Comparison of ENCODE assay signal across 1 cellular context in the genomic region with DNA sequence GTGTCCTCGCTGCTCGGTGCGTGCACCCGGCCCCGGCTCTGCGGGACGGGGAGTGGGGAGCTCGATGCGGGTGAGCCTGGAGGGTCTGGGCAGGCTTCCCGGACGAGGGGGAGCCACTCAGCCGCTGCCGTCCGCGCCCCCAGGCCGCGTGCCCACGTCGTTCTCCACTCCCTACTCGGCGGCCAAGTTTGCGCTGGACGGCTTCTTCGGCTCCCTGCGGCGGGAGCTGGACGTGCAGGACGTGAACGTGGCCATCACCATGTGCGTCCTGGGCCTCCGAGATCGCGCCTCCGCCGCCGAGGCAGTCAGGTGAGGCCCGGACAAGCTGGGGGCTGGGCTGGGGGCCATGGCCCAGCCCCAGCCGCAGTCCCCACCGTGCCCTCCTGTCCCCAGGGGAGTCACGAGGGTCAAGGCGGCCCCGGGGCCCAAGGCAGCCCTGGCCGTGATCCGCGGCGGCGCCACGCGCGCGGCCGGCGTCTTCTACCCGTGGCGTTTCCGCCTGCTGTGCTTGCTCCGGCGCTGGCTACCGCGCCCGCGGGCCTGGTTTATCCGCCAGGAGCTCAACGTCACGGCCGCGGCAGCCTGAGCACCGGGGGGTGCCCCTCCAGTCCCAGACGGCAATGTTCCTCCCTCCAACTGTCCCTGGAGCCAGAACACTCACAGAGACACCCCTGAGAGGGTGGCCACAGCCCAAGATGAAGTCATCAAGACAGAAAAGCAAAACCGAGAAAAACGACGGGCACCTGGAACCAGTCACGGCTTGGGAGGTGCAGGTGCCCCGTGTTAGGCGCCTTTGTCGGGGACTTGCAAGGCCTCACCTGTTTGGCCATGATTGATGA.
TF ChIP-seq lines count a peak whose summit lies in the region.

No MANE protein-coding gene starts in this region.

TF ChIP-seq in K562, 482 proteins besides CTCF, POLR2A, EP300 and RAD21 (continues in another document):
- TF ChIP-seq ZNF12 (CRISPR knock-in tag; IDR thresholded peaks at IDR 0.05) (no peak), NCOA1 (IDR thresholded peaks at IDR 0.05; ENCODE audit: low read depth) (no peak), U2AF1 (optimal IDR thresholded peaks at IDR 0.05; ENCODE audit: low read depth, low read length) (peak; percentile 86), FOXK2 (conservative IDR thresholded peaks at IDR 0.05 in 1 of 2, IDR thresholded peaks at IDR 0.05 in 1 of 2; ENCODE audit: low read depth in 2 of 2) (no peak), FOXM1 (IDR thresholded peaks at IDR 0.05; ENCODE audit: low read depth) (no peak), FOXM1 (CRISPR knock-in tag; IDR thresholded peaks at IDR 0.05; ENCODE audit: low read depth) (0 out of 2 replicates have a peak, but pooled peaks have one; percentile 39), POLR2G (IDR thresholded peaks at IDR 0.05; ENCODE audit: low read depth, low read length) (peak; percentile 62; the same call in 1 of the 2 replicates), ATF1 (CRISPR knock-in tag; IDR thresholded peaks at IDR 0.05) (no peak), ATF1 (tag; IDR thresholded peaks at IDR 0.05) (peak; percentile 81), MEF2A (IDR thresholded peaks at IDR 0.05; ENCODE audit: control insufficient read depth, low read depth, low read length) (no peak), BCOR (IDR thresholded peaks at IDR 0.05) (0 out of 2 replicates have a peak, but pooled peaks have one; percentile 58), KDM1A (IDR thresholded peaks at IDR 0.05) (0 out of 4 replicates have a peak, but pooled peaks of 1 of the 2 experiments have one; percentile 26), RBM25 (IDR thresholded peaks at IDR 0.05; ENCODE audit: low read depth, low read length, severe bottlenecking) (peak; percentile 94), HNRNPL (IDR thresholded peaks at IDR 0.05; ENCODE audit: low read depth, low read length) (peak; percentile 34; the same call in 1 of the 2 replicates), NFIC (IDR thresholded peaks at IDR 0.05) (peak; percentile 64), ZNF282 (CRISPR knock-in tag; IDR thresholded peaks at IDR 0.05) (peak; percentile 63; the same call in 1 of the 2 replicates), ZNF232 (CRISPR knock-in tag; IDR thresholded peaks at IDR 0.05) (no peak), FOXA1 (IDR thresholded peaks at IDR 0.05; ENCODE audit: borderline replicate concordance) (no peak), ATF7 (IDR thresholded peaks at IDR 0.05) (0 out of 2 replicates have a peak, but pooled peaks have one; percentile 2), NFIX (CRISPR knock-in tag; IDR thresholded peaks at IDR 0.05; ENCODE audit: low read depth) (no peak), ZNF436 (CRISPR knock-in tag; IDR thresholded peaks at IDR 0.05) (0 out of 2 replicates have a peak, but pooled peaks have one; percentile 30), PCBP1 (IDR thresholded peaks at IDR 0.05; ENCODE audit: low read depth, low read length, poor library complexity, severe bottlenecking) (peak; percentile 78), NBN (IDR thresholded peaks at IDR 0.05; ENCODE audit: low read depth) (0 out of 2 replicates have a peak, but pooled peaks have one; percentile 4), NR3C1 (CRISPR knock-in tag; IDR thresholded peaks at IDR 0.05) (peak; percentile 61; the same call in 1 of the 2 replicates), TEAD1 (CRISPR knock-in tag; IDR thresholded peaks at IDR 0.05) (0 out of 4 replicates have a peak, but pooled peaks of 1 of the 2 experiments have one; percentile 4)
- TF ChIP-seq, protein P1, sequence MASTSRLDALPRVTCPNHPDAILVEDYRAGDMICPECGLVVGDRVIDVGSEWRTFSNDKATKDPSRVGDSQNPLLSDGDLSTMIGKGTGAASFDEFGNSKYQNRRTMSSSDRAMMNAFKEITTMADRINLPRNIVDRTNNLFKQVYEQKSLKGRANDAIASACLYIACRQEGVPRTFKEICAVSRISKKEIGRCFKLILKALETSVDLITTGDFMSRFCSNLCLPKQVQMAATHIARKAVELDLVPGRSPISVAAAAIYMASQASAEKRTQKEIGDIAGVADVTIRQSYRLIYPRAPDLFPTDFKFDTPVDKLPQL (IDR thresholded peaks at IDR 0.05; ENCODE audit: extremely low read depth, insufficient read length) = no peak
- TF ChIP-seq, protein P2, sequence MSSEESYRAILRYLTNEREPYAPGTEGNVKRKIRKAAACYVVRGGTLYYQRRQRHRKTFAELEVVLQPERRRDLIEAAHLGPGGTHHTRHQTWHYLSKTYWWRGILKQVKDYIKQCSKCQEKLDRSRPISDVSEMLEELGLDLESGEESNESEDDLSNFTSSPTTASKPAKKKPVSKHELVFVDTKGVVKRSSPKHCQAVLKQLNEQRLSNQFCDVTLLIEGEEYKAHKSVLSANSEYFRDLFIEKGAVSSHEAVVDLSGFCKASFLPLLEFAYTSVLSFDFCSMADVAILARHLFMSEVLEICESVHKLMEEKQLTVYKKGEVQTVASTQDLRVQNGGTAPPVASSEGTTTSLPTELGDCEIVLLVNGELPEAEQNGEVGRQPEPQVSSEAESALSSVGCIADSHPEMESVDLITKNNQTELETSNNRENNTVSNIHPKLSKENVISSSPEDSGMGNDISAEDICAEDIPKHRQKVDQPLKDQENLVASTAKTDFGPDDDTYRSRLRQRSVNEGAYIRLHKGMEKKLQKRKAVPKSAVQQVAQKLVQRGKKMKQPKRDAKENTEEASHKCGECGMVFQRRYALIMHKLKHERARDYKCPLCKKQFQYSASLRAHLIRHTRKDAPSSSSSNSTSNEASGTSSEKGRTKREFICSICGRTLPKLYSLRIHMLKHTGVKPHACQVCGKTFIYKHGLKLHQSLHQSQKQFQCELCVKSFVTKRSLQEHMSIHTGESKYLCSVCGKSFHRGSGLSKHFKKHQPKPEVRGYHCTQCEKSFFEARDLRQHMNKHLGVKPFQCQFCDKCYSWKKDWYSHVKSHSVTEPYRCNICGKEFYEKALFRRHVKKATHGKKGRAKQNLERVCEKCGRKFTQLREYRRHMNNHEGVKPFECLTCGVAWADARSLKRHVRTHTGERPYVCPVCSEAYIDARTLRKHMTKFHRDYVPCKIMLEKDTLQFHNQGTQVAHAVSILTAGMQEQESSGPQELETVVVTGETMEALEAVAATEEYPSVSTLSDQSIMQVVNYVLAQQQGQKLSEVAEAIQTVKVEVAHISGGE (CRISPR knock-in tag; IDR thresholded peaks at IDR 0.05) = 0 out of 6 replicates have a peak, but pooled peaks of 1 of the 3 experiments have one; percentile 29
- TF ChIP-seq, protein P3, sequence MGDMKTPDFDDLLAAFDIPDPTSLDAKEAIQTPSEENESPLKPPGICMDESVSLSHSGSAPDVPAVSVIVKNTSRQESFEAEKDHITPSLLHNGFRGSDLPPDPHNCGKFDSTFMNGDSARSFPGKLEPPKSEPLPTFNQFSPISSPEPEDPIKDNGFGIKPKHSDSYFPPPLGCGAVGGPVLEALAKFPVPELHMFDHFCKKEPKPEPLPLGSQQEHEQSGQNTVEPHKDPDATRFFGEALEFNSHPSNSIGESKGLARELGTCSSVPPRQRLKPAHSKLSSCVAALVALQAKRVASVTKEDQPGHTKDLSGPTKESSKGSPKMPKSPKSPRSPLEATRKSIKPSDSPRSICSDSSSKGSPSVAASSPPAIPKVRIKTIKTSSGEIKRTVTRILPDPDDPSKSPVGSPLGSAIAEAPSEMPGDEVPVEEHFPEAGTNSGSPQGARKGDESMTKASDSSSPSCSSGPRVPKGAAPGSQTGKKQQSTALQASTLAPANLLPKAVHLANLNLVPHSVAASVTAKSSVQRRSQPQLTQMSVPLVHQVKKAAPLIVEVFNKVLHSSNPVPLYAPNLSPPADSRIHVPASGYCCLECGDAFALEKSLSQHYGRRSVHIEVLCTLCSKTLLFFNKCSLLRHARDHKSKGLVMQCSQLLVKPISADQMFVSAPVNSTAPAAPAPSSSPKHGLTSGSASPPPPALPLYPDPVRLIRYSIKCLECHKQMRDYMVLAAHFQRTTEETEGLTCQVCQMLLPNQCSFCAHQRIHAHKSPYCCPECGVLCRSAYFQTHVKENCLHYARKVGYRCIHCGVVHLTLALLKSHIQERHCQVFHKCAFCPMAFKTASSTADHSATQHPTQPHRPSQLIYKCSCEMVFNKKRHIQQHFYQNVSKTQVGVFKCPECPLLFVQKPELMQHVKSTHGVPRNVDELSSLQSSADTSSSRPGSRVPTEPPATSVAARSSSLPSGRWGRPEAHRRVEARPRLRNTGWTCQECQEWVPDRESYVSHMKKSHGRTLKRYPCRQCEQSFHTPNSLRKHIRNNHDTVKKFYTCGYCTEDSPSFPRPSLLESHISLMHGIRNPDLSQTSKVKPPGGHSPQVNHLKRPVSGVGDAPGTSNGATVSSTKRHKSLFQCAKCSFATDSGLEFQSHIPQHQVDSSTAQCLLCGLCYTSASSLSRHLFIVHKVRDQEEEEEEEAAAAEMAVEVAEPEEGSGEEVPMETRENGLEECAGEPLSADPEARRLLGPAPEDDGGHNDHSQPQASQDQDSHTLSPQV (IDR thresholded peaks at IDR 0.05) = 0 out of 2 replicates have a peak, but pooled peaks have one; percentile 21
- TF ChIP-seq, protein P4, sequence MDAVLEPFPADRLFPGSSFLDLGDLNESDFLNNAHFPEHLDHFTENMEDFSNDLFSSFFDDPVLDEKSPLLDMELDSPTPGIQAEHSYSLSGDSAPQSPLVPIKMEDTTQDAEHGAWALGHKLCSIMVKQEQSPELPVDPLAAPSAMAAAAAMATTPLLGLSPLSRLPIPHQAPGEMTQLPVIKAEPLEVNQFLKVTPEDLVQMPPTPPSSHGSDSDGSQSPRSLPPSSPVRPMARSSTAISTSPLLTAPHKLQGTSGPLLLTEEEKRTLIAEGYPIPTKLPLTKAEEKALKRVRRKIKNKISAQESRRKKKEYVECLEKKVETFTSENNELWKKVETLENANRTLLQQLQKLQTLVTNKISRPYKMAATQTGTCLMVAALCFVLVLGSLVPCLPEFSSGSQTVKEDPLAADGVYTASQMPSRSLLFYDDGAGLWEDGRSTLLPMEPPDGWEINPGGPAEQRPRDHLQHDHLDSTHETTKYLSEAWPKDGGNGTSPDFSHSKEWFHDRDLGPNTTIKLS (IDR thresholded peaks at IDR 0.05; ENCODE audit: borderline replicate concordance, low read depth) = peak; percentile 32; the same call in 1 of the 2 replicates
- TF ChIP-seq, protein P5, sequence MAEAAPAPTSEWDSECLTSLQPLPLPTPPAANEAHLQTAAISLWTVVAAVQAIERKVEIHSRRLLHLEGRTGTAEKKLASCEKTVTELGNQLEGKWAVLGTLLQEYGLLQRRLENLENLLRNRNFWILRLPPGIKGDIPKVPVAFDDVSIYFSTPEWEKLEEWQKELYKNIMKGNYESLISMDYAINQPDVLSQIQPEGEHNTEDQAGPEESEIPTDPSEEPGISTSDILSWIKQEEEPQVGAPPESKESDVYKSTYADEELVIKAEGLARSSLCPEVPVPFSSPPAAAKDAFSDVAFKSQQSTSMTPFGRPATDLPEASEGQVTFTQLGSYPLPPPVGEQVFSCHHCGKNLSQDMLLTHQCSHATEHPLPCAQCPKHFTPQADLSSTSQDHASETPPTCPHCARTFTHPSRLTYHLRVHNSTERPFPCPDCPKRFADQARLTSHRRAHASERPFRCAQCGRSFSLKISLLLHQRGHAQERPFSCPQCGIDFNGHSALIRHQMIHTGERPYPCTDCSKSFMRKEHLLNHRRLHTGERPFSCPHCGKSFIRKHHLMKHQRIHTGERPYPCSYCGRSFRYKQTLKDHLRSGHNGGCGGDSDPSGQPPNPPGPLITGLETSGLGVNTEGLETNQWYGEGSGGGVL (CRISPR knock-in tag; IDR thresholded peaks at IDR 0.05) = no peak
- TF ChIP-seq, protein P6, sequence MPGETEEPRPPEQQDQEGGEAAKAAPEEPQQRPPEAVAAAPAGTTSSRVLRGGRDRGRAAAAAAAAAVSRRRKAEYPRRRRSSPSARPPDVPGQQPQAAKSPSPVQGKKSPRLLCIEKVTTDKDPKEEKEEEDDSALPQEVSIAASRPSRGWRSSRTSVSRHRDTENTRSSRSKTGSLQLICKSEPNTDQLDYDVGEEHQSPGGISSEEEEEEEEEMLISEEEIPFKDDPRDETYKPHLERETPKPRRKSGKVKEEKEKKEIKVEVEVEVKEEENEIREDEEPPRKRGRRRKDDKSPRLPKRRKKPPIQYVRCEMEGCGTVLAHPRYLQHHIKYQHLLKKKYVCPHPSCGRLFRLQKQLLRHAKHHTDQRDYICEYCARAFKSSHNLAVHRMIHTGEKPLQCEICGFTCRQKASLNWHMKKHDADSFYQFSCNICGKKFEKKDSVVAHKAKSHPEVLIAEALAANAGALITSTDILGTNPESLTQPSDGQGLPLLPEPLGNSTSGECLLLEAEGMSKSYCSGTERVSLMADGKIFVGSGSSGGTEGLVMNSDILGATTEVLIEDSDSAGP (CRISPR knock-in tag; IDR thresholded peaks at IDR 0.05) = peak; percentile 66; the same call in 1 of the 2 replicates
- TF ChIP-seq, protein P7, sequence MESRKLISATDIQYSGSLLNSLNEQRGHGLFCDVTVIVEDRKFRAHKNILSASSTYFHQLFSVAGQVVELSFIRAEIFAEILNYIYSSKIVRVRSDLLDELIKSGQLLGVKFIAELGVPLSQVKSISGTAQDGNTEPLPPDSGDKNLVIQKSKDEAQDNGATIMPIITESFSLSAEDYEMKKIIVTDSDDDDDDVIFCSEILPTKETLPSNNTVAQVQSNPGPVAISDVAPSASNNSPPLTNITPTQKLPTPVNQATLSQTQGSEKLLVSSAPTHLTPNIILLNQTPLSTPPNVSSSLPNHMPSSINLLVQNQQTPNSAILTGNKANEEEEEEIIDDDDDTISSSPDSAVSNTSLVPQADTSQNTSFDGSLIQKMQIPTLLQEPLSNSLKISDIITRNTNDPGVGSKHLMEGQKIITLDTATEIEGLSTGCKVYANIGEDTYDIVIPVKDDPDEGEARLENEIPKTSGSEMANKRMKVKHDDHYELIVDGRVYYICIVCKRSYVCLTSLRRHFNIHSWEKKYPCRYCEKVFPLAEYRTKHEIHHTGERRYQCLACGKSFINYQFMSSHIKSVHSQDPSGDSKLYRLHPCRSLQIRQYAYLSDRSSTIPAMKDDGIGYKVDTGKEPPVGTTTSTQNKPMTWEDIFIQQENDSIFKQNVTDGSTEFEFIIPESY (CRISPR knock-in tag; IDR thresholded peaks at IDR 0.05) = peak; percentile 95
- TF ChIP-seq, protein P8, sequence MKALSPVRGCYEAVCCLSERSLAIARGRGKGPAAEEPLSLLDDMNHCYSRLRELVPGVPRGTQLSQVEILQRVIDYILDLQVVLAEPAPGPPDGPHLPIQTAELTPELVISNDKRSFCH (CRISPR knock-in tag; IDR thresholded peaks at IDR 0.05) = no peak
- TF ChIP-seq, protein P8 (tag; IDR thresholded peaks at IDR 0.05) = peak; percentile 42; the same call in 1 of the 2 replicates
- TF ChIP-seq, protein P9, sequence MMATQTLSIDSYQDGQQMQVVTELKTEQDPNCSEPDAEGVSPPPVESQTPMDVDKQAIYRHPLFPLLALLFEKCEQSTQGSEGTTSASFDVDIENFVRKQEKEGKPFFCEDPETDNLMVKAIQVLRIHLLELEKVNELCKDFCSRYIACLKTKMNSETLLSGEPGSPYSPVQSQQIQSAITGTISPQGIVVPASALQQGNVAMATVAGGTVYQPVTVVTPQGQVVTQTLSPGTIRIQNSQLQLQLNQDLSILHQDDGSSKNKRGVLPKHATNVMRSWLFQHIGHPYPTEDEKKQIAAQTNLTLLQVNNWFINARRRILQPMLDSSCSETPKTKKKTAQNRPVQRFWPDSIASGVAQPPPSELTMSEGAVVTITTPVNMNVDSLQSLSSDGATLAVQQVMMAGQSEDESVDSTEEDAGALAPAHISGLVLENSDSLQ (IDR thresholded peaks at IDR 0.05) = 0 out of 2 replicates have a peak, but pooled peaks have one; percentile 9
- TF ChIP-seq, protein P10, sequence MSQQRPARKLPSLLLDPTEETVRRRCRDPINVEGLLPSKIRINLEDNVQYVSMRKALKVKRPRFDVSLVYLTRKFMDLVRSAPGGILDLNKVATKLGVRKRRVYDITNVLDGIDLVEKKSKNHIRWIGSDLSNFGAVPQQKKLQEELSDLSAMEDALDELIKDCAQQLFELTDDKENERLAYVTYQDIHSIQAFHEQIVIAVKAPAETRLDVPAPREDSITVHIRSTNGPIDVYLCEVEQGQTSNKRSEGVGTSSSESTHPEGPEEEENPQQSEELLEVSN (IDR thresholded peaks at IDR 0.05; ENCODE audit: borderline replicate concordance in 1 of 2, extremely low read depth in 1 of 2, insufficient read depth in 1 of 2, insufficient read length in 1 of 2, low read depth in 1 of 2, low read length in 1 of 2, poor library complexity in 1 of 2, severe bottlenecking in 1 of 2) = peak in 1 of 2 experiments; percentile 13
